Comparison of ENCODE assay signal across 2 cellular contexts in genomic region chr14:74472590-74472989, GRCh38.
TF ChIP-seq lines count a peak whose summit lies in the region.

No MANE protein-coding gene starts in this region.

TF ChIP-seq in GM12891, 5 proteins besides CTCF, POLR2A, EP300 and RAD21:
- TF ChIP-seq POLR2AphosphoS5 (IDR thresholded peaks at IDR 0.05; ENCODE audit: low read depth, low read length) (no peak), SPI1 (IDR thresholded peaks at IDR 0.05; ENCODE audit: low read depth, low read length) (peak; percentile 80), PAX5 (IDR thresholded peaks at IDR 0.05; ENCODE audit: insufficient read depth, low read length, severe bottlenecking) (no peak)
TF ChIP-seq in GM12891: peak in this region for 1.

TF ChIP-seq in GM12878, 131 proteins besides CTCF, POLR2A, EP300 and RAD21 (continued from another document):
- TF ChIP-seq NR2F1 (conservative IDR thresholded peaks at IDR 0.05) (no peak), SPI1 (IDR thresholded peaks at IDR 0.05; ENCODE audit: borderline replicate concordance, insufficient read depth, low read depth, low read length) (peak; percentile 76; the same call in 1 of the 2 replicates), ZBTB4 (CRISPR knock-in tag; IDR thresholded peaks at IDR 0.05) (no peak)
